9 cellular contexts compared by ENCODE assay signal in genomic region chr19:45200614-45201013, GRCh38. TPM values are rescaled to one million over a fixed set of nuclear protein-coding genes. Genes with fewer than 3 reads are reported as not detected.
DNase-seq lines count a peak whose midpoint lies in the region; ATAC-seq, FAIRE-seq and TF ChIP-seq lines count a peak whose summit lies in the region.
"Had no signal": no experiment of that assay in that cellular context is flagged by ENCODE, and none has a peak within 500 bp of the region (broad histone marks: within the 10 kb centered on the region; RNA-seq: fewer than 3 reads in every experiment).

No MANE protein-coding gene starts in this region.

- no peak for FAIRE-seq in H1 (lab: Jason Lieb, UNC)

- no peak for TF ChIP-seq POLR2A in H1 (IDR thresholded peaks at IDR 0.05; ENCODE audit: control extremely low read depth in 1 of 2, low read depth in 2 of 2, low read length in 2 of 2)

- ATAC-seq in HG03571 (IDR thresholded peaks at IDR 0.05; ENCODE audit: unreplicated experiment) = no peak
- ATAC-seq in GM19324 (IDR thresholded peaks at IDR 0.05; ENCODE audit: low FRiP score, unreplicated experiment) = no peak
- ATAC-seq: activated CD8-positive, alpha-beta memory T cell treated with anti-CD3 and anti-CD28 coated beads, Interleukin-2, amount 10 ng/mL, durations not matched to agents 7 days and 5 days had no signal

- H3K36me3 ChIP-seq in NT2/D1 (ENCODE audit: insufficient read depth, insufficient read length, low read length) (no peaks in the 10 kb centered on the region), H1 (ENCODE audit: control insufficient read depth in 2 of 4, insufficient read depth in 4 of 4, low read length in 3 of 4) (no peaks in the 10 kb centered on the region)

- H4K91ac ChIP-seq in H1 (replicated peaks; ENCODE audit: insufficient read length, low read length) = no peak overlapping the region

- no peak overlapping the region for H2AFZ ChIP-seq in H1 (ENCODE audit: low read length)

- no peak overlapping the region for H2AK5ac ChIP-seq in H1 (ENCODE audit: low read depth, low read length)

- no peaks in the 10 kb centered on the region for H3K79me1 ChIP-seq in H1 (ENCODE audit: low read depth, low read length)

- no peak overlapping the region for H2BK12ac ChIP-seq in H1 (ENCODE audit: low read depth, low read length)

- no peaks in the 10 kb centered on the region for H4K20me1 ChIP-seq in H1 (replicated peaks in 1 of 2; ENCODE audit: control insufficient read depth in 1 of 2, insufficient read depth in 2 of 2, low read length in 2 of 2)

- no peak overlapping the region for H3K56ac ChIP-seq in H1 (replicated peaks; ENCODE audit: insufficient read length, low read depth, low read length)

- TF ChIP-seq RAD21 in H1 (IDR thresholded peaks at IDR 0.05 in 1 of 2, conservative IDR thresholded peaks at IDR 0.05 in 1 of 2; ENCODE audit: low read depth in 2 of 2, low read length in 2 of 2) = peak; percentile 92 to 94

- TF ChIP-seq CTCF in H1 (IDR thresholded peaks at IDR 0.05; ENCODE audit: control extremely low read depth in 1 of 3, insufficient read depth in 1 of 3, low read depth in 1 of 3, low read length in 3 of 3) = peak; percentile 28 to 77 (median 76)

- POLR2A ChIA-PET in H1 (lab: Charles Lee; ENCODE audit: partially characterized antibody) = interaction anchor here (0.7 kb wide), 1 partner anchor 11 kb away, joined by 4 read pairs; no protein-coding TSS in a partner anchor

- H3K18ac ChIP-seq in H1 (ENCODE audit: extremely low read depth, low read length) = no peak overlapping the region

- H3K4me1 ChIP-seq in NT2/D1 (ENCODE audit: insufficient read depth, insufficient read length) (no peaks in the 10 kb centered on the region), H1 (replicated peaks in 1 of 4; ENCODE audit: control insufficient read depth in 3 of 4, insufficient read depth in 4 of 4, low read length in 3 of 4) (no peaks in the 10 kb centered on the region)

- H4K5ac ChIP-seq in H1 (ENCODE audit: insufficient read length, low read depth, low read length) = no peak overlapping the region

- WGBS in H1 (ENCODE audit: extremely low coverage in 1 of 2, insufficient coverage in 1 of 2, insufficient read length in 1 of 2, insufficient replicate concordance in 2 of 2, low coverage in 1 of 2, low lambda C conversion rate in 2 of 2, missing lambda C conversion rate in 1 of 2), 2 experiments = 82% methylated on average over 5 of the region's 5 CpGs; no CpG with 5 or more reads in 1 of the 2 experiments

- no peaks in the 10 kb centered on the region for H3K79me2 ChIP-seq in H1 (ENCODE audit: control insufficient read depth in 1 of 2, insufficient read depth in 2 of 2, low read length in 2 of 2)

- H3K23ac ChIP-seq in H1 (ENCODE audit: insufficient read length) = no peak overlapping the region

- no peak overlapping the region for H2BK5ac ChIP-seq in H1 (ENCODE audit: low read depth, low read length)

- CTCF ChIA-PET in H1 (lab: Charles Lee; ENCODE audit: partially characterized antibody) = interaction anchor here (0.6 to 8.3 kb wide), 41 partner anchors 9 to 1337 kb away, joined by 3 to 106 read pairs (median 4); partner anchors contain the start of genes CKM and EXOC3L2

- no peak overlapping the region for H3K14ac ChIP-seq in H1 (ENCODE audit: insufficient read length)

- no peak overlapping the region for H3K4me2 ChIP-seq in H1 (ENCODE audit: insufficient read depth in 1 of 2, low read depth in 2 of 2, low read length in 2 of 2)

- no peak overlapping the region for H2BK120ac ChIP-seq in H1 (replicated peaks; ENCODE audit: low read depth, low read length)

- no peak overlapping the region for H2BK15ac ChIP-seq in H1 (ENCODE audit: low read length)

- no peak overlapping the region for H3K4ac ChIP-seq in H1 (replicated peaks; ENCODE audit: insufficient read length, low read depth, low read length)

- no peaks in the 10 kb centered on the region for H3K23me2 ChIP-seq in H1 (ENCODE audit: low read depth, low read length)

- no peak for TF ChIP-seq EP300 in H1 (IDR thresholded peaks at IDR 0.05; ENCODE audit: borderline replicate concordance in 1 of 2, low read depth in 2 of 2, low read length in 2 of 2)

- no peak overlapping the region for H3K27ac ChIP-seq in H1 (ENCODE audit: low read depth, low read length)

- H3K9ac ChIP-seq in NT2/D1 (ENCODE audit: insufficient read length, low read depth) (no peak overlapping the region), H1 (replicated peaks in 1 of 4; ENCODE audit: extremely low read depth in 1 of 4, low read depth in 3 of 4, low read length in 3 of 4) (no peak overlapping the region)

- DNase-seq in GDM1 (lab: John Stamatoyannopoulos, UW) (peak; percentile 64), NT2/D1 (ENCODE audit: low read depth, low spot score) (peak; percentile 43), H1 (ENCODE audit: low read depth in 1 of 2, low spot score in 2 of 2) (peak in 1 of 2 experiments; percentile 69), mucosa of gallbladder (ENCODE audit: low spot score) (peak; percentile 42), activated gamma-delta T cell treated with Interleukin-2 at 50 U/mL for 16 hours (no peak)
- DNase-seq in activated CD8-positive, alpha-beta memory T cell treated with anti-CD3 and anti-CD28 coated beads, Interleukin-2, amount 50 U/mL, for 48 hours = no peak
- DNase-seq: activated CD8-positive, alpha-beta memory T cell treated with anti-CD3 and anti-CD28 coated beads, Interleukin-2, amount 10 ng/mL, durations not matched to agents 7 days and 5 days had no signal

- H3K9me3 ChIP-seq in NT2/D1 (ENCODE audit: insufficient read depth, low read length) (no peaks in the 10 kb centered on the region), H1 (ENCODE audit: insufficient read depth in 2 of 2, low read depth in 1 of 2, low read length in 1 of 2) (no peaks in the 10 kb centered on the region)

- H3K4me3 ChIP-seq in NT2/D1 (ENCODE audit: insufficient read length, low read depth) = no peak overlapping the region
- H3K4me3 ChIP-seq in H1 (ENCODE audit: extremely low read depth in 1 of 4, insufficient read depth in 2 of 4, low read depth in 3 of 4, low read length in 4 of 4) = no peak overlapping the region

- H2BK20ac ChIP-seq in H1 (ENCODE audit: low read length) = no peak overlapping the region

- H4K8ac ChIP-seq in H1 (ENCODE audit: extremely low read depth, insufficient read depth, low read length) = no peak overlapping the region

- H3K27me3 ChIP-seq in NT2/D1 (ENCODE audit: insufficient read depth, insufficient read length) = no peaks in the 10 kb centered on the region
- H3K27me3 ChIP-seq in H1 (replicated peaks in 1 of 4; ENCODE audit: control insufficient read depth in 3 of 4, extremely low read depth in 1 of 4, insufficient read depth in 3 of 4, low read length in 3 of 4) = no peaks in the 10 kb centered on the region

RNA-seq across cellular contexts. Expression of gene BLOC1S3, which starts 22.0 kb away (rescaled TPM):
- 6.0 and 8.0 TPM in 2 replicates for total RNA-seq in H1 (2021; fragmentation: NEBNext Ultra II Directional; extraction: Animal tissue kit (Norgen Biotek cat#: 25700))
- 6.1 and 7.6 TPM in 2 replicates for polyA plus RNA-seq in H1 (2011; rRNA removed)
- polyA plus RNA-seq in H1 (2011; cell fraction: cytosol; rRNA removed) = 3.2 TPM
- polyA plus RNA-seq in H1 (2011; cell fraction: nucleus; rRNA removed) = 5.1 TPM
- 4.5 to 6.2 TPM (median 5.0 TPM) in 4 replicates for polyA plus RNA-seq in H1 (2012, experiment 1 of 2)
- 3.8 TPM for polyA plus RNA-seq in H1 (2012, experiment 2 of 2)
- polyA plus RNA-seq in H1 (2013, experiment 1 of 2) = 5.2 TPM
- polyA plus RNA-seq in H1 (2013, experiment 2 of 2) = 6.0 TPM
- 4.8 and 6.4 TPM in 2 replicates for polyA minus RNA-seq in H1 (2011; rRNA and poly(A)+ RNA removed)
- polyA minus RNA-seq in H1 (2011; cell fraction: cytosol; rRNA and poly(A)+ RNA removed) = 4.0 TPM
- 8.1 TPM for polyA minus RNA-seq in H1 (2011; cell fraction: nucleus; rRNA and poly(A)+ RNA removed)
- total RNA-seq in mucosa of gallbladder = 21.7 TPM

RNA-seq across cellular contexts. Expression of gene TRAPPC6A, which starts 22.6 kb away (rescaled TPM):
- total RNA-seq in H1 (2021; fragmentation: NEBNext Ultra II Directional; extraction: Animal tissue kit (Norgen Biotek cat#: 25700)) = 30.5 and 31.8 TPM in 2 replicates
- 130 and 144 TPM in 2 replicates for polyA plus RNA-seq in H1 (2011; rRNA removed)
- polyA plus RNA-seq in H1 (2011; cell fraction: cytosol; rRNA removed) = 127 TPM
- 71.3 TPM for polyA plus RNA-seq in H1 (2011; cell fraction: nucleus; rRNA removed)
- 38.7 to 84.3 TPM (median 76.0 TPM) in 4 replicates for polyA plus RNA-seq in H1 (2012, experiment 1 of 2)
- 102 TPM for polyA plus RNA-seq in H1 (2012, experiment 2 of 2)
- 35.8 TPM for polyA plus RNA-seq in H1 (2013, experiment 1 of 2)
- polyA plus RNA-seq in H1 (2013, experiment 2 of 2) = 35.4 TPM
- polyA minus RNA-seq in H1 (2011; rRNA and poly(A)+ RNA removed) = 9.3 and 13.3 TPM in 2 replicates
- 17.0 TPM for polyA minus RNA-seq in H1 (2011; cell fraction: cytosol; rRNA and poly(A)+ RNA removed)
- 10.3 TPM for polyA minus RNA-seq in H1 (2011; cell fraction: nucleus; rRNA and poly(A)+ RNA removed)
- total RNA-seq in mucosa of gallbladder = 26.8 TPM

RNA-seq across cellular contexts. Expression of gene NKPD1, which starts 39.8 kb away (rescaled TPM):
- total RNA-seq in H1 (2021; fragmentation: NEBNext Ultra II Directional; extraction: Animal tissue kit (Norgen Biotek cat#: 25700)) = 0.38 and 0.39 TPM in 2 replicates
- polyA plus RNA-seq in H1 (2011; rRNA removed) = 0.30 and 0.55 TPM in 2 replicates
- polyA plus RNA-seq in H1 (2011; cell fraction: cytosol; rRNA removed) = 0.69 TPM
- polyA plus RNA-seq in H1 (2011; cell fraction: nucleus; rRNA removed) = 0.73 TPM
- polyA plus RNA-seq in H1 (2012, experiment 1 of 2) = 0.22 to 0.24 TPM (median 0.23 TPM) in 3 of 4 replicates, not detected in the other
- polyA plus RNA-seq in H1 (2012, experiment 2 of 2) = 0.20 TPM
- polyA plus RNA-seq in H1 (2013, experiment 1 of 2) = 0.22 TPM
- 0.26 TPM for polyA plus RNA-seq in H1 (2013, experiment 2 of 2)
- 0.22 and 0.32 TPM in 2 replicates for polyA minus RNA-seq in H1 (2011; rRNA and poly(A)+ RNA removed)
- polyA minus RNA-seq in H1 (2011; cell fraction: cytosol; rRNA and poly(A)+ RNA removed) = not detected
- polyA minus RNA-seq in H1 (2011; cell fraction: nucleus; rRNA and poly(A)+ RNA removed) = 0.80 TPM
- 0.52 TPM for total RNA-seq in mucosa of gallbladder

RNA-seq across cellular contexts. Expression of gene EXOC3L2, which starts 44.6 kb away (rescaled TPM):
- 1.5 and 1.6 TPM in 2 replicates for total RNA-seq in H1 (2021; fragmentation: NEBNext Ultra II Directional; extraction: Animal tissue kit (Norgen Biotek cat#: 25700))
- polyA plus RNA-seq in H1 (2011; rRNA removed) = 1.4 and 3.4 TPM in 2 replicates
- polyA plus RNA-seq in H1 (2011; cell fraction: cytosol; rRNA removed) = 1.2 TPM
- 2.1 TPM for polyA plus RNA-seq in H1 (2011; cell fraction: nucleus; rRNA removed)
- 0.57 to 1.4 TPM (median 1.0 TPM) in 4 replicates for polyA plus RNA-seq in H1 (2012, experiment 1 of 2)
- polyA plus RNA-seq in H1 (2012, experiment 2 of 2) = 0.75 TPM
- 1.5 TPM for polyA plus RNA-seq in H1 (2013, experiment 1 of 2)
- 1.8 TPM for polyA plus RNA-seq in H1 (2013, experiment 2 of 2)
- polyA minus RNA-seq in H1 (2011; rRNA and poly(A)+ RNA removed) = 0.16 and 0.27 TPM in 2 replicates
- polyA minus RNA-seq in H1 (2011; cell fraction: cytosol; rRNA and poly(A)+ RNA removed) = 0.88 TPM
- 0.70 TPM for polyA minus RNA-seq in H1 (2011; cell fraction: nucleus; rRNA and poly(A)+ RNA removed)
- 9.0 TPM for total RNA-seq in mucosa of gallbladder
- total RNA-seq: activated CD8-positive, alpha-beta memory T cell treated with anti-CD3 and anti-CD28 coated beads, Interleukin-2, amount 10 ng/mL, durations not matched to agents 7 days and 5 days had no signal

RNA-seq across cellular contexts. Expression of gene MARK4, which starts 50.5 kb away (rescaled TPM):
- total RNA-seq in H1 (2021; fragmentation: NEBNext Ultra II Directional; extraction: Animal tissue kit (Norgen Biotek cat#: 25700)) = 46.8 and 49.8 TPM in 2 replicates
- 12.3 and 22.4 TPM in 2 replicates for polyA plus RNA-seq in H1 (2011; rRNA removed)
- 11.8 TPM for polyA plus RNA-seq in H1 (2011; cell fraction: cytosol; rRNA removed)
- 25.0 TPM for polyA plus RNA-seq in H1 (2011; cell fraction: nucleus; rRNA removed)
- 37.1 to 48.7 TPM (median 42.2 TPM) in 4 replicates for polyA plus RNA-seq in H1 (2012, experiment 1 of 2)
- polyA plus RNA-seq in H1 (2012, experiment 2 of 2) = 29.4 TPM
- polyA plus RNA-seq in H1 (2013, experiment 1 of 2) = 22.0 TPM
- 21.6 TPM for polyA plus RNA-seq in H1 (2013, experiment 2 of 2)
- polyA minus RNA-seq in H1 (2011; rRNA and poly(A)+ RNA removed) = 27.3 and 30.2 TPM in 2 replicates
- 26.7 TPM for polyA minus RNA-seq in H1 (2011; cell fraction: cytosol; rRNA and poly(A)+ RNA removed)
- 19.4 TPM for polyA minus RNA-seq in H1 (2011; cell fraction: nucleus; rRNA and poly(A)+ RNA removed)
- 38.8 TPM for total RNA-seq in mucosa of gallbladder

Comparison
In these comparisons a context has a peak if more than half of its experiments do, and no peak if none do; other contexts are left out.
1. DNase-seq: peak in GDM1 (single experiment), NT2/D1 (single experiment) and mucosa of gallbladder (single experiment); none in activated CD8-positive, alpha-beta memory T cell treated with anti-CD3 and anti-CD28 coated beads, Interleukin-2, amount 50 U/mL, for 48 hours (single experiment) and activated gamma-delta T cell treated with Interleukin-2 at 50 U/mL for 16 hours (single experiment).